In genomic region chr15:56765252-56765651, GRCh38 we compare ENCODE assay signal across 2 cellular contexts.
TF ChIP-seq lines count a peak whose summit lies in the region.

No MANE protein-coding gene starts in this region.

TF ChIP-seq in endothelial cell of umbilical vein, 7 proteins besides CTCF, POLR2A, EP300 and RAD21:
- TF ChIP-seq JUN (IDR thresholded peaks at IDR 0.05; ENCODE audit: borderline replicate concordance, insufficient read depth, insufficient read length, low read depth) (no peak), POLR2AphosphoS5 (IDR thresholded peaks at IDR 0.05; ENCODE audit: insufficient read depth, low read depth, low read length) (peak; percentile 40)
TF ChIP-seq in endothelial cell of umbilical vein: peak in this region for 1.

TF ChIP-seq in WTC11, 78 proteins besides CTCF, POLR2A, EP300 and RAD21:
- TF ChIP-seq USF1 (CRISPR knock-in tag; IDR thresholded peaks at IDR 0.05): no peak
- TF ChIP-seq SOX15 (CRISPR knock-in tag; IDR thresholded peaks at IDR 0.05): no peak
- TF ChIP-seq ZNF396 (CRISPR knock-in tag; IDR thresholded peaks at IDR 0.05; ENCODE audit: borderline replicate concordance): no peak
- no peak for TF ChIP-seq ZNF219 (CRISPR knock-in tag; IDR thresholded peaks at IDR 0.05; ENCODE audit: borderline replicate concordance)
- no peak for TF ChIP-seq NR2C2 (CRISPR knock-in tag; IDR thresholded peaks at IDR 0.05)
- no peak for TF ChIP-seq CREB1 (CRISPR knock-in tag; IDR thresholded peaks at IDR 0.05)
- no peak for TF ChIP-seq SP1 (CRISPR knock-in tag; conservative IDR thresholded peaks at IDR 0.05)
- no peak for TF ChIP-seq ZNF671 (CRISPR knock-in tag; IDR thresholded peaks at IDR 0.05)
- TF ChIP-seq ZBTB21 (CRISPR knock-in tag; IDR thresholded peaks at IDR 0.05; ENCODE audit: borderline replicate concordance): no peak
- no peak for TF ChIP-seq IRF1 (CRISPR knock-in tag; IDR thresholded peaks at IDR 0.05)
- no peak for TF ChIP-seq AFF4 (CRISPR knock-in tag; IDR thresholded peaks at IDR 0.05; ENCODE audit: borderline replicate concordance)
- no peak for TF ChIP-seq GABPB1 (CRISPR knock-in tag; IDR thresholded peaks at IDR 0.05)
- TF ChIP-seq JUN (CRISPR knock-in tag; IDR thresholded peaks at IDR 0.05): no peak
- no peak for TF ChIP-seq ZNF138 (CRISPR knock-in tag; conservative IDR thresholded peaks at IDR 0.05)
- TF ChIP-seq CREM (CRISPR knock-in tag; IDR thresholded peaks at IDR 0.05): no peak
- no peak for TF ChIP-seq PRRX2 (CRISPR knock-in tag; IDR thresholded peaks at IDR 0.05)
- TF ChIP-seq E2F5 (CRISPR knock-in tag; IDR thresholded peaks at IDR 0.05): no peak
- TF ChIP-seq ZNF317 (CRISPR knock-in tag; IDR thresholded peaks at IDR 0.05; ENCODE audit: borderline replicate concordance, low read depth): no peak
- no peak for TF ChIP-seq SMAD4 (CRISPR knock-in tag; IDR thresholded peaks at IDR 0.05)
- TF ChIP-seq ELF4 (CRISPR knock-in tag; IDR thresholded peaks at IDR 0.05; ENCODE audit: low read depth): no peak
